In the genomic region with DNA sequence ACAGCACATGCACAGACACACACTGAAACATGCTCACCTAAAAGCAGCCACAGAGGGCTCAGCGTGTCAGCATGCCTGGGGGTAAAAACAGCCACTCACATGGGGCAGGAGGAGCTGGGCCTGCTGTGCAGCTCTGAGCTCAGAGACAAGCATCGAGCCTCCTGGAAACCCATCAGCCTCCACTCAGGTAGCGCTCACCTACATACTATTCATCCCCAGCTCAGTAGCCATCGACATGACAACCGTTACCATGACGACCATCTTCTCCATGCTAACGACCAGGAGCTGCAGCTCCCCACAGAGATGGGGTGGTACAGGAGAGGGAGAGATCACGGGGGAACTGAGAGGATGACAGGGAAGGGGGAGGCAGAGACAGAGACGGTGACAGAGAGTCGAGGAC, we compare ENCODE assay signal across 10 cellular contexts. TPM values are rescaled to one million over a fixed set of nuclear protein-coding genes. Genes with fewer than 3 reads are reported as not detected.
DNase-seq lines count a peak whose midpoint lies in the region; ATAC-seq, FAIRE-seq and TF ChIP-seq lines count a peak whose summit lies in the region.
"Had no signal": no experiment of that assay in that cellular context is flagged by ENCODE, and none has a peak within 500 bp of the region (broad histone marks: within the 10 kb centered on the region; RNA-seq: fewer than 3 reads in every experiment).

No MANE protein-coding gene starts in this region.

- no peak overlapping the region for H3K4me3 Mint-ChIP-seq in mesothelial cell of epicardium
- H3K4me3 Mint-ChIP-seq in natural killer cell = no peak overlapping the region
- H3K4me3 Mint-ChIP-seq: CD4-positive, alpha-beta T cell; T-helper 2 cell treated with Interferon-gamma antibody and Interleukin-4, amounts not matched to agents 5 μg/mL and 100 μg/mL, for 36 hours had no signal

- no TSS peak for BruUV-seq in GM12878 (replicated peaks; lab: Mats Ljungman, UMichigan)

- 19% methylated on average over 8 of the region's 10 CpGs for WGBS in GM12878 (ENCODE audit: insufficient coverage, insufficient replicate concordance, low lambda C conversion rate, missing lambda C conversion rate)
- no CpG with 5 or more reads among the region's 10 CpGs for WGBS in mesendoderm (ENCODE audit: extremely low coverage, insufficient coverage, low lambda C conversion rate)

- H3K4ac ChIP-seq in mesendoderm (ENCODE audit: low read depth, low read length) = no peak overlapping the region

- H3K36me3 ChIP-seq in GM12878 (ENCODE audit: control insufficient read depth in 2 of 2, insufficient read depth in 2 of 2, low read length in 1 of 2) (no peaks in the 10 kb centered on the region), mesendoderm (ENCODE audit: control insufficient read depth, insufficient read depth, low read length) (no peaks in the 10 kb centered on the region), brain microvascular endothelial cell (replicated peaks) (no peaks in the 10 kb centered on the region)

- no peak overlapping the region for H3K4me2 ChIP-seq in GM12878 (ENCODE audit: control insufficient read depth, insufficient read depth)
- no peak overlapping the region for H3K4me2 ChIP-seq in mesendoderm (ENCODE audit: low read length)

- no peak overlapping the region for H3K18ac ChIP-seq in mesendoderm (ENCODE audit: low read length)

- no peak overlapping the region for H3K27ac ChIP-seq in GM12878 (ENCODE audit: control insufficient read depth, insufficient read depth)
- H3K27ac ChIP-seq in mesendoderm (ENCODE audit: low read depth, low read length) = no peak overlapping the region
- no peak overlapping the region for H3K27ac ChIP-seq in brain microvascular endothelial cell

- in situ Hi-C loops in GM12878 (cut with MboI) (no loop called here), brain microvascular endothelial cell (cut with HindIII; ENCODE audit: low pct_ligation_motif_present, low sequenced_read_pairs) (no loop called here)

- H2BK5ac ChIP-seq in mesendoderm (ENCODE audit: low read length) = no peak overlapping the region

- H3K36me3 Mint-ChIP-seq in mesothelial cell of epicardium = no peaks in the 10 kb centered on the region
- H3K36me3 Mint-ChIP-seq in natural killer cell = no peaks in the 10 kb centered on the region

- no peaks in the 10 kb centered on the region; the same call in 1 of the 2 replicates for H3K4me1 ChIP-seq in GM12878 (ENCODE audit: control insufficient read depth, insufficient read depth, low read length)
- peaks cover 2% of the 10 kb centered on the region for H3K4me1 ChIP-seq in mesendoderm (ENCODE audit: control insufficient read depth, low read depth, low read length)

- H3K27me3 ChIP-seq in GM12878 (replicated peaks in 1 of 2; ENCODE audit: control insufficient read depth in 2 of 2, insufficient read depth in 2 of 2, low read length in 1 of 2) = peaks cover 0 to 10% of the 10 kb centered on the region in 2 experiments; a peak in 3 of 4 replicates
- no peaks in the 10 kb centered on the region for H3K27me3 ChIP-seq in mesendoderm (ENCODE audit: insufficient read depth, low read length, poor library complexity)
- H3K27me3 ChIP-seq in brain microvascular endothelial cell (replicated peaks) = no peaks in the 10 kb centered on the region

- H3K4me1 Mint-ChIP-seq in mesothelial cell of epicardium (peaks cover 32% of the 10 kb centered on the region), natural killer cell (no peaks in the 10 kb centered on the region)

- H3K23ac ChIP-seq in mesendoderm (ENCODE audit: low read length) = no peak overlapping the region

- no peaks in the 10 kb centered on the region for H4K20me1 ChIP-seq in GM12878 (ENCODE audit: control insufficient read depth, insufficient read depth)

- no peak for TF ChIP-seq RAD21 in GM12878 (IDR thresholded peaks at IDR 0.05; ENCODE audit: insufficient read depth, low read depth, low read length)

- TF ChIP-seq POLR2A in GM12878 (IDR thresholded peaks at IDR 0.05; ENCODE audit: low read depth, low read length) = no peak

- H3K79me1 ChIP-seq in mesendoderm (ENCODE audit: low read length) = no peaks in the 10 kb centered on the region

- POLR2A ChIA-PET in GM12878 (lab: Charles Lee) = no interaction called here

- H3K79me2 ChIP-seq in GM12878 (ENCODE audit: control insufficient read depth, insufficient read depth, low read length) (no peaks in the 10 kb centered on the region), mesendoderm (ENCODE audit: control insufficient read depth, insufficient read depth, low read length) (no peaks in the 10 kb centered on the region)

- no peak overlapping the region for H2BK120ac ChIP-seq in mesendoderm (ENCODE audit: low read depth, low read length)

- H2AFZ ChIP-seq in GM12878 (ENCODE audit: control insufficient read depth, low read depth, low read length) = no peak overlapping the region

- H3K27ac Mint-ChIP-seq in mesothelial cell of epicardium (no peak overlapping the region), natural killer cell (no peak overlapping the region)
- H3K27ac Mint-ChIP-seq: CD4-positive, alpha-beta T cell; T-helper 2 cell treated with Interferon-gamma antibody and Interleukin-4, amounts not matched to agents 5 μg/mL and 100 μg/mL, for 36 hours had no signal

- CTCF ChIA-PET in GM12878 (lab: Yijun Ruan, JAX) = interaction anchor here (0.5 to 0.9 kb wide), 3 partner anchors 31 to 100 kb away, joined by 3 to 4 read pairs (median 4); no protein-coding TSS in a partner anchor

- no peak overlapping the region for H2AK5ac ChIP-seq in mesendoderm (ENCODE audit: low read length)

- no peak overlapping the region for H4K8ac ChIP-seq in mesendoderm (ENCODE audit: low read depth, low read length)

- TF ChIP-seq CTCF in GM12878 (IDR thresholded peaks at IDR 0.05 in 2 of 3, conservative IDR thresholded peaks at IDR 0.05 in 1 of 3; ENCODE audit: control insufficient read depth in 2 of 3, extremely low read depth in 1 of 3, insufficient read depth in 1 of 3, low read depth in 3 of 3, low read length in 3 of 3) (no peak), mesothelial cell of epicardium (IDR thresholded peaks at IDR 0.05; ENCODE audit: unreplicated experiment) (no peak), brain microvascular endothelial cell (IDR thresholded peaks at IDR 0.05; ENCODE audit: low read depth, low read length, missing control alignments) (no peak), natural killer cell (IDR thresholded peaks at IDR 0.05) (no peak)

- no peak overlapping the region for H4K5ac ChIP-seq in mesendoderm (ENCODE audit: low read length)

- ATAC-seq in GM12878 (no peak), natural killer cell (no peak)

- intact Hi-C loops in GM12878 (cut with micrococcal nuclease; ENCODE audit: unreplicated experiment) = no loop called here
- intact Hi-C loops in natural killer cell (cut with micrococcal nuclease) = no loop called here

- no peak overlapping the region for H3K4me3 ChIP-seq in GM12878
- no peak overlapping the region for H3K4me3 ChIP-seq in mesendoderm (ENCODE audit: low read length)
- H3K4me3 ChIP-seq in brain microvascular endothelial cell (ENCODE audit: low read depth, low read length) = no peak overlapping the region

- H2BK15ac ChIP-seq in mesendoderm (replicated peaks; ENCODE audit: low read depth) = no peak overlapping the region

- FAIRE-seq in GM12878 (lab: Jason Lieb, UNC) (no peak), RCC 7860 (lab: Jason Lieb, UNC) (no peak)

- RAD21 ChIA-PET in GM12878 (lab: Charles Lee; ENCODE audit: unreplicated experiment) = no interaction called here

- peak; percentile 91 for DNase-seq in DMS79 treated with DMSO at 0.1 percent for 48 hours (lab: John Stamatoyannopoulos, UW)
- DNase-seq in NCI-H2107 treated with DMSO at 0.1 percent for 48 hours (lab: John Stamatoyannopoulos, UW; ENCODE audit: unreplicated experiment) = peak; percentile 84
- DNase-seq in GM12878 (ENCODE audit: low read depth, low spot score) = no peak
- peak; percentile 83 for DNase-seq in mesendoderm
- no peak for DNase-seq in mesothelial cell of epicardium (ENCODE audit: low spot score in 2 of 2, unreplicated experiment in 2 of 2)
- no peak for DNase-seq in RCC 7860 (ENCODE audit: low spot score)
- DNase-seq in brain microvascular endothelial cell = no peak
- DNase-seq in natural killer cell = no peak
- DNase-seq: CD4-positive, alpha-beta T cell had no signal

- SMC1A ChIA-PET in GM12878 (lab: Charles Lee; ENCODE audit: uncharacterized antibody, unreplicated experiment) = interaction anchor here (0.7 to 1.0 kb wide), 2 partner anchors 24 to 76 kb away, joined by 3 to 4 read pairs; no protein-coding TSS in a partner anchor

- no peak overlapping the region for H3K9ac ChIP-seq in GM12878 (ENCODE audit: control insufficient read depth, insufficient read depth, low read length)
- H3K9ac ChIP-seq in mesendoderm (ENCODE audit: low read length) = no peak overlapping the region

- H3K27me3 Mint-ChIP-seq in mesothelial cell of epicardium (ENCODE audit: low read depth) (no peaks in the 10 kb centered on the region), natural killer cell (ENCODE audit: low read depth in 2 of 2) (peaks cover 27 to 53% of the 10 kb centered on the region in 2 donors)

- no peak for TF ChIP-seq EP300 in GM12878 (IDR thresholded peaks at IDR 0.05; ENCODE audit: borderline replicate concordance in 1 of 2, control insufficient read depth in 1 of 2, low read depth in 2 of 2, low read length in 2 of 2)

- no peaks in the 10 kb centered on the region for H3K9me3 ChIP-seq in GM12878 (replicated peaks; ENCODE audit: control insufficient read depth, insufficient read depth, low read length)

- H3K9me3 Mint-ChIP-seq in mesothelial cell of epicardium (no peaks in the 10 kb centered on the region), natural killer cell (no peaks in the 10 kb centered on the region)
- H3K9me3 Mint-ChIP-seq: CD4-positive, alpha-beta T cell; T-helper 2 cell treated with Interferon-gamma antibody and Interleukin-4, amounts not matched to agents 5 μg/mL and 100 μg/mL, for 36 hours had no signal

- no peak overlapping the region for H3K56ac ChIP-seq in mesendoderm (ENCODE audit: low read length)

RNA-seq across cellular contexts. Expression of a gene that starts 28.6 kb away (rescaled TPM):
- total RNA-seq in GM12878 (2013; cell fraction: nucleolus; rRNA removed) = 0.06 and 0.24 TPM in 2 replicates
- total RNA-seq in GM12878 (2014; rRNA removed) = under 0.01 TPM in 1 of 2 replicates, not detected in the other
- total RNA-seq in GM12878 (2014; rRNA removed; fragmentation: Illumina TruSeq; extraction: Trizol) = 0.05 and 0.09 TPM in 2 replicates
- 0.24 and 0.36 TPM in 2 replicates for total RNA-seq in GM12878 (2021)
- 0.12 TPM for polyA plus RNA-seq in GM12878 (2011; ENCODE audit: low read depth)
- polyA plus RNA-seq in GM12878 (2011; rRNA removed) = 0.13 and 0.46 TPM in 2 replicates
- 0.57 and 0.70 TPM in 2 replicates for polyA plus RNA-seq in GM12878 (2011; cell fraction: cytosol; rRNA removed)
- 0.66 and 0.72 TPM in 2 replicates for polyA plus RNA-seq in GM12878 (2011; cell fraction: nucleus; rRNA removed)
- 0.08 and 0.22 TPM in 2 replicates for polyA plus RNA-seq in GM12878 (2012)
- 0.04 TPM in 1 of 2 replicates, not detected in the other for polyA plus RNA-seq in GM12878 (2014; fragmentation: Illumina TruSeq; extraction: Trizol)
- under 1 TPM in 1 of 2 experiments, not detected in 1; under 0.01 TPM for polyA plus RNA-seq in GM12878 (2014; fragmentation: Nextera tagmentation; extraction: Ambion mirVana)
- 0.10 and 0.23 TPM in 2 replicates for polyA plus RNA-seq in GM12878 (2014; rRNA removed)
- under 1 TPM in 1 of 2 experiments, not detected in 1; 0.04 TPM for polyA plus RNA-seq in GM12878 (2016; fragmentation: Nextera tagmentation; extraction: Ambion mirVana)
- 0.37 and 0.67 TPM in 2 replicates for polyA minus RNA-seq in GM12878 (2011; rRNA and poly(A)+ RNA removed)
- 1.1 TPM in 1 of 2 replicates, not detected in the other for polyA minus RNA-seq in GM12878 (2011; cell fraction: cytosol; rRNA and poly(A)+ RNA removed)
- 0.24 and 0.38 TPM in 2 replicates for polyA minus RNA-seq in GM12878 (2011; cell fraction: nucleus; rRNA and poly(A)+ RNA removed)
- polyA plus RNA-seq in mesendoderm (2013, experiment 1 of 2) = 18.5 TPM
- polyA plus RNA-seq in mesendoderm (2013, experiment 2 of 2) = 20.4 TPM
- 43.2 to 46.7 TPM (median 43.3 TPM) in 3 replicates for total RNA-seq in mesothelial cell of epicardium
- total RNA-seq in natural killer cell = under 1 TPM in 2 of 3 donors, not detected in 1; 0.33 to 0.63 TPM

Comparison
In these comparisons a context has a peak if more than half of its experiments do, and no peak if none do; other contexts are left out.
1. DNase-seq: peak in DMS79 treated with DMSO at 0.1 percent for 48 hours (single experiment), NCI-H2107 treated with DMSO at 0.1 percent for 48 hours (single experiment) and mesendoderm (single experiment); none in GM12878 (single experiment), mesothelial cell of epicardium (0 of 2), RCC 7860 (single experiment), brain microvascular endothelial cell (single experiment) and natural killer cell (single experiment).
2. RNA of a gene that starts 28.6 kb away (total RNA-seq): 43.2 to 46.7 TPM in mesothelial cell of epicardium; 0.33 to 0.63 TPM in natural killer cell and under 0.01 to 0.36 TPM in GM12878; every median in the first group is over 10 times any median in the second.